ENCODE assay signal across 8 cellular contexts in genomic region chr4:124915073-124915472, GRCh38.
"Had no signal": no experiment of that assay in that cellular context is flagged by ENCODE, and none has a peak within 500 bp of the region (broad histone marks: within the 10 kb centered on the region; RNA-seq: fewer than 3 reads in every experiment).

No MANE protein-coding gene starts in this region.

- H3K4me3 ChIP-seq: GM23248, HAP-1 had no signal

- H3K9ac ChIP-seq: GM23248 had no signal

- ATAC-seq: HCT116 had no signal

- H3K27ac ChIP-seq: GM23248, HL-60 had no signal

- H3K4me1 ChIP-seq: HAP-1 had no signal

- H3K36me3 ChIP-seq: HAP-1 had no signal

- DNase-seq: GM23248, GOT3, H7, HFFc6, KG1 had no signal

- H2AFZ ChIP-seq: GM23248 had no signal
